In the genomic region with DNA sequence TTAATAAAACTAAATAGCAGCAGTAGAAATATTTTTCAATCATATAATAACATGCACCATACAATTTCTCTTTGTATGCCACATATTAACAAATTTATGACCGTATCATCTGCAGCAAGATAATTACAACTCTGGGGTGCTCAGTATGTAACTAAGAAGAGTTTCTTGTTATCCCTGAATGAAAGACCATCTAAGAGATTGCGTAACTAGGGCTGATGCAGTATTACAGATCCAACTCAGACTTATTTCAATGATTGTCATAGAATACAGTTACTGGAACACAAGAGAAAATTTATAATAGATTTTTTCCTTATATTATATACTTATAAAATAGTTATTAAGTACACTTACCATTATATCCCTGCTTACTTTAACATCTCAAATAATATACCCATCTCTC, we compare ENCODE assay signal across 26 cellular contexts.
DNase-seq lines count a peak whose midpoint lies in the region; ATAC-seq, FAIRE-seq and TF ChIP-seq lines count a peak whose summit lies in the region.
"Had no signal": no experiment of that assay in that cellular context is flagged by ENCODE, and none has a peak within 500 bp of the region (broad histone marks: within the 10 kb centered on the region; RNA-seq: fewer than 3 reads in every experiment).

No MANE protein-coding gene starts in this region.

- DNase-seq in HepG2 (ENCODE audit: low spot score): no peak
- no peak for DNase-seq in right lobe of liver
- peak; percentile 7 for DNase-seq in adipocyte (ENCODE audit: low read depth)
- DNase-seq in mucosa of gallbladder (ENCODE audit: low spot score): no peak
- DNase-seq: 8988T; ACHN; BE2C; C1 segment of cervical spinal cord; CD4-positive, alpha-beta memory T cell; CD4-positive, CD25-positive, alpha-beta regulatory T cell; CD8-positive, alpha-beta memory T cell; COR-L47; DMS 273 treated with DMSO at 0.1 percent for 48 hours; DMS153; DMS53; DMS79; DND-41; EL; GDM1 had no signal

- no peak for FAIRE-seq in HepG2 (lab: Jason Lieb, UNC)
- FAIRE-seq: GM12878, GM12892, GM19239 had no signal

- no peak overlapping the region for H2AFZ ChIP-seq in HepG2 (ENCODE audit: low read length)

- in situ Hi-C loops in HepG2 (cut with HindIII; ENCODE audit: extremely low pct_ligation_motif_present, low pct_unique_long_range_greater_than_20kb): no loop called here

- H3K27ac ChIP-seq in HepG2 (ENCODE audit: extremely low read length, insufficient read depth, low read length): no peak overlapping the region
- H3K27ac ChIP-seq in right lobe of liver: no peak overlapping the region
- H3K27ac ChIP-seq: BLaER1 had no signal

- CTCF ChIA-PET in HepG2 (lab: Yijun Ruan, JAX; ENCODE audit: low intra/inter-chr PET ratio, low total read pairs): no interaction called here

- ATAC-seq in HepG2: no peak
- ATAC-seq in right lobe of liver: no peak
- ATAC-seq in GM18498 (IDR thresholded peaks at IDR 0.05; ENCODE audit: unreplicated experiment): no peak
- no peak for ATAC-seq in GM21786 (IDR thresholded peaks at IDR 0.05; ENCODE audit: unreplicated experiment)
- ATAC-seq: GM12878 had no signal

- no TSS peak for BruUV-seq in HepG2 (replicated peaks; lab: Mats Ljungman, UMichigan)

- H3K4me3 ChIP-seq in HepG2 (replicated peaks in 1 of 3; ENCODE audit: insufficient read depth in 1 of 3, low read depth in 2 of 3, low read length in 3 of 3) (no peak overlapping the region), right lobe of liver (no peak overlapping the region), adipocyte (ENCODE audit: low read length) (no peak overlapping the region)
- H3K4me3 ChIP-seq: BLaER1, GM12878 had no signal

- no peaks in the 10 kb centered on the region for H3K36me3 ChIP-seq in HepG2 (replicated peaks in 1 of 2; ENCODE audit: control insufficient read depth in 1 of 2, insufficient read depth in 2 of 2, low read length in 2 of 2)
- H3K36me3 ChIP-seq in right lobe of liver: no peaks in the 10 kb centered on the region
- no peaks in the 10 kb centered on the region for H3K36me3 ChIP-seq in adipocyte (ENCODE audit: control insufficient read depth, insufficient read depth, low read length, severe bottlenecking)
- H3K36me3 ChIP-seq: BE2C, BLaER1 had no signal

- no peaks in the 10 kb centered on the region for H3K27me3 ChIP-seq in HepG2 (ENCODE audit: control insufficient read depth in 1 of 2, insufficient read depth in 2 of 2, low read length in 2 of 2)
- no peaks in the 10 kb centered on the region for H3K27me3 ChIP-seq in right lobe of liver
- no peaks in the 10 kb centered on the region for H3K27me3 ChIP-seq in adipocyte (replicated peaks; ENCODE audit: control insufficient read depth, insufficient read depth, low read length)
- H3K27me3 ChIP-seq: BE2C, BLaER1 had no signal

- TF ChIP-seq EP300 in HepG2 (IDR thresholded peaks at IDR 0.05; ENCODE audit: low read depth in 2 of 2, low read length in 2 of 2) (no peak), HepG2 (CRISPR knock-in tag; IDR thresholded peaks at IDR 0.05; ENCODE audit: borderline replicate concordance) (no peak), Ishikawa (IDR thresholded peaks at IDR 0.05; ENCODE audit: borderline replicate concordance) (no peak)

- H4K20me1 ChIP-seq in HepG2 (ENCODE audit: insufficient read depth, low read length): no peaks in the 10 kb centered on the region
- H4K20me1 ChIP-seq: BLaER1 had no signal

- no peak for TF ChIP-seq RAD21 in HepG2 (CRISPR knock-in tag; IDR thresholded peaks at IDR 0.05)
- TF ChIP-seq RAD21 in Ishikawa (IDR thresholded peaks at IDR 0.05; ENCODE audit: low read depth): no peak

- intact Hi-C loops in HepG2 (cut with micrococcal nuclease; ENCODE audit: unreplicated experiment): no loop called here
- intact Hi-C loops in right lobe of liver (cut with DNase I): no loop called here

- H3K4me2 ChIP-seq in HepG2 (ENCODE audit: low read depth, low read length): no peak overlapping the region
- H3K4me2 ChIP-seq: BLaER1 had no signal

- no peak for TF ChIP-seq CTCF in HepG2 (CRISPR knock-in tag; IDR thresholded peaks at IDR 0.05)
- TF ChIP-seq CTCF in right lobe of liver (IDR thresholded peaks at IDR 0.05): no peak

- TF ChIP-seq POLR2A in HepG2 (IDR thresholded peaks at IDR 0.05; ENCODE audit: insufficient read depth in 1 of 2, low read depth in 2 of 2, low read length in 2 of 2): no peak
- TF ChIP-seq POLR2A in right lobe of liver (IDR thresholded peaks at IDR 0.05): no peak

- POLR2A ChIA-PET in HepG2 (lab: Yijun Ruan, JAX): no interaction called here

- H3K9me3 ChIP-seq in HepG2 (ENCODE audit: low read length) (peaks cover 11% of the 10 kb centered on the region; the same call in 1 of the 2 replicates), right lobe of liver (no peaks in the 10 kb centered on the region), adipocyte (ENCODE audit: control insufficient read depth, low read length) (no peaks in the 10 kb centered on the region)
- H3K9me3 ChIP-seq: BE2C, BLaER1 had no signal

- no peaks in the 10 kb centered on the region for H3K4me1 ChIP-seq in HepG2 (ENCODE audit: insufficient read depth, low read length)
- H3K4me1 ChIP-seq in right lobe of liver: no peaks in the 10 kb centered on the region
- no peaks in the 10 kb centered on the region for H3K4me1 ChIP-seq in adipocyte (ENCODE audit: control insufficient read depth, insufficient read depth, low read length)
- H3K4me1 ChIP-seq: BE2C, BLaER1 had no signal

- H3K9ac ChIP-seq in HepG2 (ENCODE audit: insufficient read depth, low read depth, low read length): no peak overlapping the region
- H3K9ac ChIP-seq in adipocyte (ENCODE audit: low read length): no peak overlapping the region
- H3K9ac ChIP-seq: BLaER1 had no signal

- no peaks in the 10 kb centered on the region for H3K79me2 ChIP-seq in HepG2 (ENCODE audit: insufficient read depth, low read length)

- WGBS in HepG2 (ENCODE audit: low lambda C conversion rate): 12% methylated on average over 2 of the region's 2 CpGs
- 49% methylated on average over 2 of the region's 2 CpGs for WGBS in right lobe of liver (ENCODE audit: insufficient coverage, low coverage, low lambda C conversion rate, missing lambda C conversion rate)

TF ChIP-seq in HepG2, 621 proteins besides CTCF, POLR2A, EP300 and RAD21:
- TF ChIP-seq ZNF354B (CRISPR knock-in tag; IDR thresholded peaks at IDR 0.05) (no peak), FOXC1 (CRISPR knock-in tag; IDR thresholded peaks at IDR 0.05; ENCODE audit: borderline replicate concordance) (no peak), NFYC (CRISPR knock-in tag; IDR thresholded peaks at IDR 0.05) (no peak), ZNF879 (CRISPR knock-in tag; IDR thresholded peaks at IDR 0.05) (no peak), CEBPB (IDR thresholded peaks at IDR 0.05; ENCODE audit: borderline replicate concordance, low read depth, low read length) (peak; percentile 54; the same call in 1 of the 2 replicates), CREM (IDR thresholded peaks at IDR 0.05) (no peak), CREM (CRISPR knock-in tag; IDR thresholded peaks at IDR 0.05) (no peak), SP1 (IDR thresholded peaks at IDR 0.05) (no peak), SP1 (CRISPR knock-in tag; IDR thresholded peaks at IDR 0.05) (no peak)

TF ChIP-seq in Ishikawa, 13 proteins besides CTCF, POLR2A, EP300 and RAD21:
- TF ChIP-seq NFIC (IDR thresholded peaks at IDR 0.05): no peak
- TF ChIP-seq TCF12 (IDR thresholded peaks at IDR 0.05; ENCODE audit: low read depth): no peak
- peak; percentile 29; the same call in 1 of the 2 replicates for TF ChIP-seq CEBPB (IDR thresholded peaks at IDR 0.05)
TF ChIP-seq in Ishikawa: peak in this region for 1.
